9 cellular contexts compared by ENCODE assay signal in the genomic region with DNA sequence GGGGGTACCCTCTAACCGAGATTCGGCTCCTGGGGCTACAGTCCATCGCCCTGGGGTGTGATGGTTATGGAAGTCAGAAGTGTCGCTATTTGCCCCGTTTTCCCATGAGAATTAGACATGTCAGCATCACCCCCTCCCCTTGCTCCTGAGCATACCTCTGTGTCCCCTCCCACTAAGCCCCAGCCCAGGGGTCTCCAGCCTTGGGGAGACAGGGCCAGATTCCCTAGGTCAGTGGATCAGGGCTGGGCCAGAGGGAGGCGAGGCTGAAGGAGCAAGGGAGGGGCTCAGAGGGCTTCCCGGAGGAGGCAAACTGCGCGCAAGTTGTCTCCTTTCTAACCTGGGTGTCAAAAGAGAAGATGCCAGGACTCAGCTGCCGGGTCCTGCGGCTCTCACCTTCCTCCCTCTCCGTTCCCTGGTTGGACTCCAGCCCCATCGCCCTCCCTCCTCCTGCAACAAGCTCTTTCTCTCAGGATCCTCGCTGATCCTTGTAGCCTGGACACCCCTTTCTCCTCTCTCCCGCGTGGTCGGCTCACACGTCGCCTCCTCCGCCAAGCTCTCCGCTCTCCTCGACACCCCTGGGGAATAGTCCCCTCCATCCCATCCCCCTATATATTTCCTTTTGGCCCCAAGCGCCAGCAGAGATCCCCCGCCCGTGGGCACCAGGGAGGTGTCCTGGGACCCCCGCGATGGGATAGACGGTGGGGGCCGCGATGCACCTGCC. TPM values are rescaled to one million over a fixed set of nuclear protein-coding genes. Genes with fewer than 3 reads are reported as not detected.
DNase-seq lines count a peak whose midpoint lies in the region; ATAC-seq, FAIRE-seq and TF ChIP-seq lines count a peak whose summit lies in the region.
"Had no signal": no experiment of that assay in that cellular context is flagged by ENCODE, and none has a peak within 500 bp of the region (broad histone marks: within the 10 kb centered on the region; RNA-seq: fewer than 3 reads in every experiment).

No MANE protein-coding gene starts in this region.

- POLR2A ChIA-PET in activated B cell treated with CpG ODN at 0.5 μM for 24 hours (lab: Charles Lee), result interaction anchor here (0.6 to 1.2 kb wide), 2 partner anchors 9 to 434 kb away, joined by 3 to 4 read pairs; no protein-coding TSS in a partner anchor

- peak overlapping the region; percentile 59 for H3K4me3 ChIP-seq in iPS-18a (ENCODE audit: low read length)

- intact Hi-C loops in activated B cell treated with CpG ODN at 0.5 μM for 24 hours (cut with micrococcal nuclease), result loop anchor here (5.0 kb wide), 1 partner anchor 180 kb away; the partner anchor contains the start of gene COMP

- no peaks in the 10 kb centered on the region for H3K36me3 Mint-ChIP-seq in activated CD8-positive, alpha-beta memory T cell treated with anti-CD3 and anti-CD28 coated beads, Interleukin-2, amount 10 ng/mL, durations not matched to agents 7 days and 5 days
- no peaks in the 10 kb centered on the region for H3K36me3 Mint-ChIP-seq in activated B cell treated with CpG ODN at 0.5 μM for 24 hours (ENCODE audit: low read depth)

- H3K9me3 Mint-ChIP-seq in activated CD8-positive, alpha-beta memory T cell treated with anti-CD3 and anti-CD28 coated beads, Interleukin-2, amount 10 ng/mL, durations not matched to agents 7 days and 5 days (ENCODE audit: low read depth), result no peaks in the 10 kb centered on the region
- no peaks in the 10 kb centered on the region for H3K9me3 Mint-ChIP-seq in activated B cell treated with CpG ODN at 0.5 μM for 24 hours

- no peak overlapping the region for H3K27ac Mint-ChIP-seq in activated CD8-positive, alpha-beta memory T cell treated with anti-CD3 and anti-CD28 coated beads, Interleukin-2, amount 10 ng/mL, durations not matched to agents 7 days and 5 days
- H3K27ac Mint-ChIP-seq in activated B cell treated with CpG ODN at 0.5 μM for 24 hours, result no peak overlapping the region

- DNase-seq in activated CD8-positive, alpha-beta memory T cell treated with anti-CD3 and anti-CD28 coated beads, Interleukin-2, amount 10 ng/mL, durations not matched to agents 7 days and 5 days, result no peak
- no peak for DNase-seq in activated CD8-positive, alpha-beta memory T cell treated with anti-CD3 and anti-CD28 coated beads, Interleukin-2, amount 50 U/mL, for 48 hours
- DNase-seq in activated B cell treated with CpG ODN at 0.5 μM for 24 hours, result no peak
- DNase-seq in substantia nigra (lab: John Stamatoyannopoulos, UW), result peak in 2 of 49 donors; percentile 12 to 64
- DNase-seq in HTR-8/SVneo (ENCODE audit: insufficient read length, low spot score), result no peak
- DNase-seq: EL had no signal

- no peak overlapping the region for H3K9ac ChIP-seq in iPS-18a (ENCODE audit: low read length)

- no peaks in the 10 kb centered on the region for H3K36me3 ChIP-seq in iPS-18a (ENCODE audit: control insufficient read depth, low read depth, low read length)

- no peak for TF ChIP-seq CTCF in activated B cell treated with CpG ODN at 0.5 μM for 24 hours (IDR thresholded peaks at IDR 0.05)

- H3K4me3 Mint-ChIP-seq in activated CD8-positive, alpha-beta memory T cell treated with anti-CD3 and anti-CD28 coated beads, Interleukin-2, amount 10 ng/mL, durations not matched to agents 7 days and 5 days, result peak overlapping the region; percentile 18
- H3K4me3 Mint-ChIP-seq in activated B cell treated with CpG ODN at 0.5 μM for 24 hours, result peak overlapping the region; percentile 78

- H3K9me3 ChIP-seq in iPS-18a (ENCODE audit: control insufficient read depth, low read depth, low read length), result no peaks in the 10 kb centered on the region

- H3K27me3 Mint-ChIP-seq in activated CD8-positive, alpha-beta memory T cell treated with anti-CD3 and anti-CD28 coated beads, Interleukin-2, amount 10 ng/mL, durations not matched to agents 7 days and 5 days, result peaks cover 75% of the 10 kb centered on the region
- H3K27me3 Mint-ChIP-seq in activated B cell treated with CpG ODN at 0.5 μM for 24 hours, result peaks cover 58% of the 10 kb centered on the region

- CTCF ChIA-PET in activated CD8-positive, alpha-beta memory T cell treated with anti-CD3 and anti-CD28 coated beads, Interleukin-2, amount 10 ng/mL, durations not matched to agents 7 days and 5 days (lab: Charles Lee), result interaction anchor here (1.0 kb wide), 1 partner anchor 161 kb away, joined by 3 read pairs; no protein-coding TSS in a partner anchor
- CTCF ChIA-PET in activated B cell treated with CpG ODN at 0.5 μM for 24 hours (lab: Charles Lee), result no interaction called here

- peaks cover 9% of the 10 kb centered on the region for H3K4me1 Mint-ChIP-seq in activated CD8-positive, alpha-beta memory T cell treated with anti-CD3 and anti-CD28 coated beads, Interleukin-2, amount 10 ng/mL, durations not matched to agents 7 days and 5 days
- peaks cover 31% of the 10 kb centered on the region for H3K4me1 Mint-ChIP-seq in activated B cell treated with CpG ODN at 0.5 μM for 24 hours

- H3K27ac ChIP-seq in iPS-18a (ENCODE audit: low read length), result no peak overlapping the region
- H3K27ac ChIP-seq in substantia nigra (ENCODE audit: low read depth, low read length, poor library complexity, severe bottlenecking), result peak overlapping the region; percentile 63

- FAIRE-seq in HTR-8/SVneo (lab: Jason Lieb, UNC), result no peak

- peaks cover 91% of the 10 kb centered on the region for H3K27me3 ChIP-seq in iPS-18a (ENCODE audit: control insufficient read depth, insufficient read depth, low read length)

- no peak for ATAC-seq in activated CD8-positive, alpha-beta memory T cell treated with anti-CD3 and anti-CD28 coated beads, Interleukin-2, amount 10 ng/mL, durations not matched to agents 7 days and 5 days
- peak; percentile 29 for ATAC-seq in activated B cell treated with CpG ODN at 0.5 μM for 24 hours (ENCODE audit: low read depth)
- no peak for ATAC-seq in HG02938 (IDR thresholded peaks at IDR 0.05; ENCODE audit: unreplicated experiment)
- ATAC-seq in GM21619 (IDR thresholded peaks at IDR 0.05; ENCODE audit: unreplicated experiment), result no peak

- H3K4me1 ChIP-seq in iPS-18a (ENCODE audit: control insufficient read depth, low read depth, low read length), result peaks cover 39% of the 10 kb centered on the region

RNA-seq across cellular contexts. Expression of gene TMEM59L, which starts 0.5 kb away (rescaled TPM):
- not detected for total RNA-seq in activated CD8-positive, alpha-beta memory T cell treated with anti-CD3 and anti-CD28 coated beads, Interleukin-2, amount 10 ng/mL, durations not matched to agents 7 days and 5 days
- total RNA-seq in activated B cell treated with CpG ODN at 0.5 μM for 24 hours, result 0.64 TPM in 1 of 2 replicates, not detected in the other

RNA-seq across cellular contexts. Expression of gene CRLF1, which starts 5.6 kb away (rescaled TPM):
- not detected for total RNA-seq in activated CD8-positive, alpha-beta memory T cell treated with anti-CD3 and anti-CD28 coated beads, Interleukin-2, amount 10 ng/mL, durations not matched to agents 7 days and 5 days
- total RNA-seq in activated B cell treated with CpG ODN at 0.5 μM for 24 hours, result not detected in 2 replicates

RNA-seq across cellular contexts. Expression of gene REX1BD, which starts 23.6 kb away (rescaled TPM):
- 100 to 1,000 TPM in 1 of 2 experiments, 10 to 100 TPM in 1; 88.9 to 102 TPM for total RNA-seq in activated CD8-positive, alpha-beta memory T cell treated with anti-CD3 and anti-CD28 coated beads, Interleukin-2, amount 10 ng/mL, durations not matched to agents 7 days and 5 days
- total RNA-seq in activated B cell treated with CpG ODN at 0.5 μM for 24 hours, result 83.7 and 85.9 TPM in 2 replicates

RNA-seq across cellular contexts. Expression of gene KLHL26, which starts 24.6 kb away (rescaled TPM):
- 10 to 100 TPM; 12.8 to 15.8 TPM for total RNA-seq in activated CD8-positive, alpha-beta memory T cell treated with anti-CD3 and anti-CD28 coated beads, Interleukin-2, amount 10 ng/mL, durations not matched to agents 7 days and 5 days
- 10.9 and 11.3 TPM in 2 replicates for total RNA-seq in activated B cell treated with CpG ODN at 0.5 μM for 24 hours

RNA-seq across cellular contexts. Expression of gene UBA52, which starts 40.6 kb away (rescaled TPM):
- 1,000 to 10,000 TPM; 1,256 to 1,325 TPM for total RNA-seq in activated CD8-positive, alpha-beta memory T cell treated with anti-CD3 and anti-CD28 coated beads, Interleukin-2, amount 10 ng/mL, durations not matched to agents 7 days and 5 days
- 1,962 and 2,164 TPM in 2 replicates for total RNA-seq in activated B cell treated with CpG ODN at 0.5 μM for 24 hours
